In the genomic region with DNA sequence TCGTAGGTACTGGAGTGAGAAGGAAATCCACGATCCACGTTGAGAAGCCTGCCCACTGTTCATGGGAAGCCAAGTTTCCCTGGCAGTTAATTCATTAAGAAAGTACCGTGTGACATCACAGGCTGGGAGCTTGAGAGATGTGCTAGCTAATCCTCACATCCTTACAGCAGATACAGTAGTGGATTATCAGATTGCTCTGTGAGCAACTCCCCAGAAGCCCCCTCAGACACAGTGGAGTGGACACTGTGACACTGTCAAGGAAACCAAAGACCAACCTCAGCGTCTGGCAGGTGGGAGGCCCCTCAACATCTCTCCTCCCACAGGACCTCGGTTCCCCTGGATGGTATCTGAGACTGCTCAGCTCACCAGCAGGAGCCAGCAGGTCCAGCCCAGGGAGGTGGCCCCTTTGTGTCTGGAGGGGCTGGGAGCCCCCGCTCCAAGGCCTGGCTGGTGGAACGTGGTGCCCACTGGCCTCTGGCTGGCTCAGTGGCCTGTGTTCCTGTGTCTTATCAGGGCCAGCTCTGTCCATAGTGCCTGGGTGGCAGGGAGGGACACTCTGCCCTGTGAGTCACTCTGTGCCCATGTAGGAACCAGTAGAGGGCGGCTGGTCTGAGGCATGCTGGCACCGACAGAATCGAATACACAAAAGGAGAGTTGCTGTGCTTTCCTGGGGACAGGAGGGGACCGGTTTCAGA, we compare ENCODE assay signal across 1 cellular context.
TF ChIP-seq lines count a peak whose summit lies in the region.

No MANE protein-coding gene starts in this region.

TF ChIP-seq in HEK293, 187 proteins besides CTCF, POLR2A, EP300 and RAD21 (continued from another document):
- TF ChIP-seq, protein P1, sequence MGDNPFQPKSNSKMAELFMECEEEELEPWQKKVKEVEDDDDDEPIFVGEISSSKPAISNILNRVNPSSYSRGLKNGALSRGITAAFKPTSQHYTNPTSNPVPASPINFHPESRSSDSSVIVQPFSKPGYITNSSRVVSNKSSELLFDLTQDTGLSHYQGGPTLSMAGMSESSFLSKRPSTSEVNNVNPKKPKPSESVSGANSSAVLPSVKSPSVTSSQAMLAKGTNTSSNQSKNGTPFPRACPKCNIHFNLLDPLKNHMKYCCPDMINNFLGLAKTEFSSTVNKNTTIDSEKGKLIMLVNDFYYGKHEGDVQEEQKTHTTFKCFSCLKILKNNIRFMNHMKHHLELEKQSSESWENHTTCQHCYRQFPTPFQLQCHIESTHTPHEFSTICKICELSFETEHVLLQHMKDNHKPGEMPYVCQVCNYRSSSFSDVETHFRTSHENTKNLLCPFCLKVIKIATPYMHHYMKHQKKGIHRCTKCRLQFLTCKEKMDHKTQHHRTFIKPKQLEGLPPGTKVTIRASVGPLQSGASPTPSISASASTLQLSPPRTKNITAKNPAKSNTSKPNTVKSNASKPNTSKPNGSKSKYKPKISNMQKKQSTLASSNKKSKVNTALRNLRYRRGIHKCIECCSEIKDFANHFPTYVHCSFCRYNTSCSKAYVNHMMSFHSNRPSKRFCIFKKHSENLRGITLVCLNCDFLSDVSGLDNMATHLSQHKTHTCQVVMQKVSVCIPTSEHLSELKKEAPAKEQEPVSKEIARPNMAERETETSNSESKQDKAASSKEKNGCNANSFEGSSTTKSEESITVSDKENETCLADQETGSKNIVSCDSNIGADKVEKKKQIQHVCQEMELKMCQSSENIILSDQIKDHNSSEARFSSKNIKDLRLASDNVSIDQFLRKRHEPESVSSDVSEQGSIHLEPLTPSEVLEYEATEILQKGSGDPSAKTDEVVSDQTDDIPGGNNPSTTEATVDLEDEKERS (tag by site-specific recombination; IDR thresholded peaks at IDR 0.05) = no peak
- TF ChIP-seq, protein P2, sequence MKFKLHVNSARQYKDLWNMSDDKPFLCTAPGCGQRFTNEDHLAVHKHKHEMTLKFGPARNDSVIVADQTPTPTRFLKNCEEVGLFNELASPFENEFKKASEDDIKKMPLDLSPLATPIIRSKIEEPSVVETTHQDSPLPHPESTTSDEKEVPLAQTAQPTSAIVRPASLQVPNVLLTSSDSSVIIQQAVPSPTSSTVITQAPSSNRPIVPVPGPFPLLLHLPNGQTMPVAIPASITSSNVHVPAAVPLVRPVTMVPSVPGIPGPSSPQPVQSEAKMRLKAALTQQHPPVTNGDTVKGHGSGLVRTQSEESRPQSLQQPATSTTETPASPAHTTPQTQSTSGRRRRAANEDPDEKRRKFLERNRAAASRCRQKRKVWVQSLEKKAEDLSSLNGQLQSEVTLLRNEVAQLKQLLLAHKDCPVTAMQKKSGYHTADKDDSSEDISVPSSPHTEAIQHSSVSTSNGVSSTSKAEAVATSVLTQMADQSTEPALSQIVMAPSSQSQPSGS (tag by site-specific recombination; IDR thresholded peaks at IDR 0.05; ENCODE audit: low read depth) = no peak
- no peak for TF ChIP-seq ZNF221 (tag by site-specific recombination; IDR thresholded peaks at IDR 0.05; ENCODE audit: borderline replicate concordance)
- TF ChIP-seq, protein P3, sequence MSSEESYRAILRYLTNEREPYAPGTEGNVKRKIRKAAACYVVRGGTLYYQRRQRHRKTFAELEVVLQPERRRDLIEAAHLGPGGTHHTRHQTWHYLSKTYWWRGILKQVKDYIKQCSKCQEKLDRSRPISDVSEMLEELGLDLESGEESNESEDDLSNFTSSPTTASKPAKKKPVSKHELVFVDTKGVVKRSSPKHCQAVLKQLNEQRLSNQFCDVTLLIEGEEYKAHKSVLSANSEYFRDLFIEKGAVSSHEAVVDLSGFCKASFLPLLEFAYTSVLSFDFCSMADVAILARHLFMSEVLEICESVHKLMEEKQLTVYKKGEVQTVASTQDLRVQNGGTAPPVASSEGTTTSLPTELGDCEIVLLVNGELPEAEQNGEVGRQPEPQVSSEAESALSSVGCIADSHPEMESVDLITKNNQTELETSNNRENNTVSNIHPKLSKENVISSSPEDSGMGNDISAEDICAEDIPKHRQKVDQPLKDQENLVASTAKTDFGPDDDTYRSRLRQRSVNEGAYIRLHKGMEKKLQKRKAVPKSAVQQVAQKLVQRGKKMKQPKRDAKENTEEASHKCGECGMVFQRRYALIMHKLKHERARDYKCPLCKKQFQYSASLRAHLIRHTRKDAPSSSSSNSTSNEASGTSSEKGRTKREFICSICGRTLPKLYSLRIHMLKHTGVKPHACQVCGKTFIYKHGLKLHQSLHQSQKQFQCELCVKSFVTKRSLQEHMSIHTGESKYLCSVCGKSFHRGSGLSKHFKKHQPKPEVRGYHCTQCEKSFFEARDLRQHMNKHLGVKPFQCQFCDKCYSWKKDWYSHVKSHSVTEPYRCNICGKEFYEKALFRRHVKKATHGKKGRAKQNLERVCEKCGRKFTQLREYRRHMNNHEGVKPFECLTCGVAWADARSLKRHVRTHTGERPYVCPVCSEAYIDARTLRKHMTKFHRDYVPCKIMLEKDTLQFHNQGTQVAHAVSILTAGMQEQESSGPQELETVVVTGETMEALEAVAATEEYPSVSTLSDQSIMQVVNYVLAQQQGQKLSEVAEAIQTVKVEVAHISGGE (tag by site-specific recombination; conservative IDR thresholded peaks at IDR 0.05; ENCODE audit: low read depth) = no peak
- TF ChIP-seq GLI2 (tag by site-specific recombination; IDR thresholded peaks at IDR 0.05; ENCODE audit: borderline replicate concordance, low read depth) = no peak
- TF ChIP-seq, protein P4, sequence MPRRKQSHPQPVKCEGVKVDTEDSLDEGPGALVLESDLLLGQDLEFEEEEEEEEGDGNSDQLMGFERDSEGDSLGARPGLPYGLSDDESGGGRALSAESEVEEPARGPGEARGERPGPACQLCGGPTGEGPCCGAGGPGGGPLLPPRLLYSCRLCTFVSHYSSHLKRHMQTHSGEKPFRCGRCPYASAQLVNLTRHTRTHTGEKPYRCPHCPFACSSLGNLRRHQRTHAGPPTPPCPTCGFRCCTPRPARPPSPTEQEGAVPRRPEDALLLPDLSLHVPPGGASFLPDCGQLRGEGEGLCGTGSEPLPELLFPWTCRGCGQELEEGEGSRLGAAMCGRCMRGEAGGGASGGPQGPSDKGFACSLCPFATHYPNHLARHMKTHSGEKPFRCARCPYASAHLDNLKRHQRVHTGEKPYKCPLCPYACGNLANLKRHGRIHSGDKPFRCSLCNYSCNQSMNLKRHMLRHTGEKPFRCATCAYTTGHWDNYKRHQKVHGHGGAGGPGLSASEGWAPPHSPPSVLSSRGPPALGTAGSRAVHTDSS (tag by site-specific recombination; IDR thresholded peaks at IDR 0.05) = no peak
- TF ChIP-seq ZNF214 (tag by site-specific recombination; IDR thresholded peaks at IDR 0.05; ENCODE audit: borderline replicate concordance) = no peak
TF ChIP-seq in HEK293: peak in this region for 0.
